1 cellular context compared by ENCODE assay signal in genomic region chr2:42340045-42340937, GRCh38.
TF ChIP-seq lines count a peak whose summit lies in the region.

No MANE protein-coding gene starts in this region.

TF ChIP-seq in HepG2, 621 proteins besides CTCF, POLR2A, EP300 and RAD21 (continues in another document):
- TF ChIP-seq REPIN1 (CRISPR knock-in tag; IDR thresholded peaks at IDR 0.05; ENCODE audit: borderline replicate concordance, low read depth) (no peak), ZC3H4 (CRISPR knock-in tag; IDR thresholded peaks at IDR 0.05; ENCODE audit: borderline replicate concordance) (0 out of 2 replicates have a peak, but pooled peaks have one; percentile 29), ZNF260 (CRISPR knock-in tag; IDR thresholded peaks at IDR 0.05; ENCODE audit: borderline replicate concordance, low read depth) (no peak), BRCA1 (CRISPR knock-in tag; IDR thresholded peaks at IDR 0.05) (0 out of 2 replicates have a peak, but pooled peaks have one; percentile 34), AKAP8 (CRISPR knock-in tag; IDR thresholded peaks at IDR 0.05) (peak; percentile 79), ZNF18 (CRISPR knock-in tag; IDR thresholded peaks at IDR 0.05; ENCODE audit: insufficient replicate concordance) (no peak), STAT5B (CRISPR knock-in tag; IDR thresholded peaks at IDR 0.05) (no peak), ZNF790 (CRISPR knock-in tag; IDR thresholded peaks at IDR 0.05; ENCODE audit: borderline replicate concordance) (peak; percentile 64; the same call in 1 of the 2 replicates), GMEB2 (CRISPR knock-in tag; IDR thresholded peaks at IDR 0.05; ENCODE audit: low read depth) (no peak), TEAD3 (CRISPR knock-in tag; optimal IDR thresholded peaks at IDR 0.05; ENCODE audit: borderline replicate concordance) (peak; percentile 26), PAF1 (CRISPR knock-in tag; IDR thresholded peaks at IDR 0.05) (peak; percentile 81), MED8 (CRISPR knock-in tag; IDR thresholded peaks at IDR 0.05; ENCODE audit: insufficient replicate concordance) (no peak), RXRB (CRISPR knock-in tag; IDR thresholded peaks at IDR 0.05; ENCODE audit: borderline replicate concordance) (peak; percentile 7; the same call in 1 of the 2 replicates), ATM (IDR thresholded peaks at IDR 0.05; ENCODE audit: borderline replicate concordance) (no peak), HMGXB4 (CRISPR knock-in tag; IDR thresholded peaks at IDR 0.05; ENCODE audit: borderline replicate concordance in 1 of 2, low read depth in 1 of 2) (peak in 1 of 2 experiments; percentile 33; a peak in 1 of 4 replicates), ZNF292 (CRISPR knock-in tag; IDR thresholded peaks at IDR 0.05; ENCODE audit: borderline replicate concordance, low read depth) (no peak), ZNF883 (CRISPR knock-in tag; IDR thresholded peaks at IDR 0.05; ENCODE audit: not compliant biosample characterization) (no peak), MEIS2 (CRISPR knock-in tag; IDR thresholded peaks at IDR 0.05) (0 out of 2 replicates have a peak, but pooled peaks have one; percentile 25), ZNF724P (CRISPR knock-in tag; IDR thresholded peaks at IDR 0.05; ENCODE audit: borderline replicate concordance) (0 out of 2 replicates have a peak, but pooled peaks have one; percentile 22), ZNF850 (CRISPR knock-in tag; conservative IDR thresholded peaks at IDR 0.05) (no peak), PAXIP1 (CRISPR knock-in tag; conservative IDR thresholded peaks at IDR 0.05) (no peak), CEBPZ (IDR thresholded peaks at IDR 0.05; ENCODE audit: low read length) (no peak), ZNF720 (CRISPR knock-in tag; IDR thresholded peaks at IDR 0.05) (no peak), ERF (CRISPR knock-in tag; IDR thresholded peaks at IDR 0.05) (peak; percentile 40; the same call in 1 of the 2 replicates), SMYD3 (CRISPR knock-in tag; IDR thresholded peaks at IDR 0.05) (peak; percentile 74; the same call in 1 of the 2 replicates), SAP130 (CRISPR knock-in tag; IDR thresholded peaks at IDR 0.05; ENCODE audit: low read depth) (no peak), NFIC (IDR thresholded peaks at IDR 0.05; ENCODE audit: low read length) (0 out of 2 replicates have a peak, but pooled peaks have one; percentile 24), KLF12 (CRISPR knock-in tag; IDR thresholded peaks at IDR 0.05; ENCODE audit: borderline replicate concordance) (no peak), EHMT2 (IDR thresholded peaks at IDR 0.05; ENCODE audit: borderline replicate concordance, low read depth, low read length) (no peak), ZNF784 (CRISPR knock-in tag; IDR thresholded peaks at IDR 0.05; ENCODE audit: borderline replicate concordance) (no peak; the same call in 1 of the 2 replicates), GLMP (CRISPR knock-in tag; IDR thresholded peaks at IDR 0.05; ENCODE audit: borderline replicate concordance) (no peak), GFI1 (CRISPR knock-in tag; IDR thresholded peaks at IDR 0.05; ENCODE audit: borderline replicate concordance) (no peak), HINFP (CRISPR knock-in tag; IDR thresholded peaks at IDR 0.05; ENCODE audit: low read depth) (0 out of 2 replicates have a peak, but pooled peaks have one; percentile 44), RFX5 (IDR thresholded peaks at IDR 0.05; ENCODE audit: low read depth, low read length) (no peak), ZNF782 (CRISPR knock-in tag; IDR thresholded peaks at IDR 0.05; ENCODE audit: borderline replicate concordance) (no peak), IKZF1 (IDR thresholded peaks at IDR 0.05) (no peak), RBM22 (optimal IDR thresholded peaks at IDR 0.05; ENCODE audit: low read length) (peak; percentile 86), BRF2 (CRISPR knock-in tag; IDR thresholded peaks at IDR 0.05) (peak; percentile 18; the same call in 1 of the 2 replicates)
